Comparison of ENCODE assay signal across 9 cellular contexts in the genomic region with DNA sequence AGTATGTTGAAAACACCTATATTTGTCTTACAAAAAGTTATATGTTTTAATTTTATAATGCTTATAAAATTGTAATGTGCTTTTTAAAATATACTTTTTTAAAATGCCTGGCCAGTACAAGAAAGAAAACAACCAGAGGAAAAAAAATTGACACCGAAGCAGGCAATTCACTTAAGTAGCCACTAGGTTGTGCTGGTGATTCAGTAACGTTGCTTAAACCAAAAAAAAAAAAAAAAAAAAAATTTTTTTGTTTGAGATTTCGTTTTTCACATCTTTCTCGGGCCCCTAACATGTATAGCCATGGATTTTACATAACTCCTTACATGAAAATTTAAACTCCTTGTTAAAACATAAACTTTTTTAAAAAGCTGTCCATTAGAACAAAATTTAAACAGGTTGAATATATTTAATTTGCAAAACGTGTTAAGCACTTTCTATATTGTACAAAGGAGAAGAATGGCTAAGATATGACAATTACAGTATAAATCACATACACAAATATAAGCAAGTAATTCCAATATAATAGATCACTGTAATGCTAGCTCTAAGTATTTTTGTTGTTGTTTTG. TPM values are rescaled to one million over a fixed set of nuclear protein-coding genes. Genes with fewer than 3 reads are reported as not detected.
DNase-seq lines count a peak whose midpoint lies in the region; ATAC-seq and TF ChIP-seq lines count a peak whose summit lies in the region.
"Had no signal": no experiment of that assay in that cellular context is flagged by ENCODE, and none has a peak within 500 bp of the region (broad histone marks: within the 10 kb centered on the region; RNA-seq: fewer than 3 reads in every experiment).

No MANE protein-coding gene starts in this region.

- TF ChIP-seq CTCF in DND-41 (IDR thresholded peaks at IDR 0.05; ENCODE audit: borderline replicate concordance, extremely low read depth, low read length, poor library complexity, severe bottlenecking) = peak; percentile 68
- peak; percentile 57 for TF ChIP-seq CTCF in foreskin fibroblast (IDR thresholded peaks at IDR 0.05; ENCODE audit: low read depth, low read length)
- peak in 2 of 3 experiments; percentile 46 to 50 for TF ChIP-seq CTCF in testis (IDR thresholded peaks at IDR 0.05)

- H3K4me1 ChIP-seq in DND-41 (ENCODE audit: insufficient read depth, low read length) (no peaks in the 10 kb centered on the region), testis (no peaks in the 10 kb centered on the region), aorta (ENCODE audit: control insufficient read depth in 1 of 2, insufficient read depth in 2 of 2, low read length in 2 of 2) (no peaks in the 10 kb centered on the region)

- no peak for TF ChIP-seq POLR2A in testis (IDR thresholded peaks at IDR 0.05)

- H3K27me3 ChIP-seq in DND-41 (ENCODE audit: insufficient read depth, low read length, poor library complexity) = peaks cover 3% of the 10 kb centered on the region
- H3K27me3 ChIP-seq in testis = no peaks in the 10 kb centered on the region
- no peaks in the 10 kb centered on the region for H3K27me3 ChIP-seq in aorta (ENCODE audit: control insufficient read depth in 1 of 2, insufficient read depth in 2 of 2, low read length in 1 of 2)

- H4K20me1 ChIP-seq in DND-41 (ENCODE audit: insufficient read depth, low read length) = no peaks in the 10 kb centered on the region

- DNase-seq in DND-41 (peak; percentile 8), HT1080 (ENCODE audit: low read depth) (peak; percentile 19), SK-MEL-5 (ENCODE audit: low read depth, low spot score) (peak; percentile 43), foreskin fibroblast (peak; percentile 1 to 44), testis (no peak), NCI-H1436 (lab: John Stamatoyannopoulos, UW) (no peak), aorta (no peak)

- no peak overlapping the region for H3K4me2 ChIP-seq in DND-41 (ENCODE audit: insufficient read depth, low read length)

- no peak overlapping the region for H3K4me3 ChIP-seq in DND-41 (ENCODE audit: low read depth in 1 of 2, low read length in 2 of 2)
- H3K4me3 ChIP-seq in foreskin fibroblast (ENCODE audit: low read depth in 1 of 2, low read length in 2 of 2) = no peak overlapping the region
- no peak overlapping the region for H3K4me3 ChIP-seq in testis
- no peak overlapping the region for H3K4me3 ChIP-seq in aorta (ENCODE audit: low read length in 2 of 2)

- H3K9me3 ChIP-seq in DND-41 (ENCODE audit: insufficient read depth, low read length, severe bottlenecking) (no peaks in the 10 kb centered on the region), testis (no peaks in the 10 kb centered on the region), aorta (ENCODE audit: control insufficient read depth, low read length) (no peaks in the 10 kb centered on the region)

- H3K27ac ChIP-seq in DND-41 (ENCODE audit: low read length) (no peak overlapping the region), testis (no peak overlapping the region), aorta (ENCODE audit: low read depth in 1 of 2, low read length in 2 of 2) (no peak overlapping the region)

- WGBS in testis, 2 donors = 7 to 21% methylated on average over 5 of the region's 5 CpGs
- WGBS in aorta, 2 donors = 17 to 19% methylated on average over 5 of the region's 5 CpGs

- intact Hi-C loops in testis (cut with DNase I; ENCODE audit: low total_unique reads) = no loop called here
- intact Hi-C loops in aorta (cut with DNase I) = loop anchor here in 1 of 2 donors (10.0 kb wide), 2 partner anchors 169 to 459 kb away; no protein-coding TSS in a partner anchor

- H3K9ac ChIP-seq in DND-41 (ENCODE audit: low read depth, low read length) = no peak overlapping the region

- H2AFZ ChIP-seq in DND-41 (ENCODE audit: low read depth, low read length) = no peak overlapping the region

- no peak for ATAC-seq in DND-41 (ENCODE audit: insufficient read depth, low read depth)
- ATAC-seq in aorta (ENCODE audit: low FRiP score) = no peak
- ATAC-seq in HG03521 (IDR thresholded peaks at IDR 0.05; ENCODE audit: unreplicated experiment) = no peak
- ATAC-seq: naive thymus-derived CD4-positive, alpha-beta T cell had no signal

- in situ Hi-C loops in SK-MEL-5 (cut with HindIII; ENCODE audit: low pct_unique_long_range_greater_than_20kb, low sequenced_read_pairs) = no loop called here

- H3K79me2 ChIP-seq in DND-41 (ENCODE audit: insufficient read depth, low read length) = no peaks in the 10 kb centered on the region

- H3K36me3 ChIP-seq in DND-41 (ENCODE audit: insufficient read depth, low read length) (no peaks in the 10 kb centered on the region), testis (ENCODE audit: low read depth, missing control alignments) (no peaks in the 10 kb centered on the region), aorta (ENCODE audit: control insufficient read depth in 1 of 2, insufficient read depth in 2 of 2, low read length in 1 of 2) (no peaks in the 10 kb centered on the region)

RNA-seq across cellular contexts. Expression of a gene that starts 9.2 kb away (rescaled TPM):
- total RNA-seq in HT1080 (2014; rRNA removed; shearing (Covaris generic)) = not detected in 2 replicates
- not detected in 2 replicates for polyA plus RNA-seq in HT1080 (2015; cell fraction: cytosol; rRNA removed)
- not detected in 2 replicates for polyA plus RNA-seq in HT1080 (2015; cell fraction: nucleus; rRNA removed)
- not detected in 2 replicates for total RNA-seq in SK-MEL-5 (2014; rRNA removed; shearing (Covaris generic))
- polyA plus RNA-seq in SK-MEL-5 (2015; cell fraction: cytosol; rRNA removed) = not detected in 2 replicates
- polyA plus RNA-seq in SK-MEL-5 (2015; cell fraction: nucleus; rRNA removed) = not detected in 2 replicates
- total RNA-seq in testis (not detected), aorta (not detected)
- polyA plus RNA-seq in testis (ENCODE audit: insufficient read depth, low read depth, low replicate concordance) (not detected), aorta (not detected)
- total RNA-seq: naive thymus-derived CD4-positive, alpha-beta T cell had no signal
- polyA plus RNA-seq: naive thymus-derived CD4-positive, alpha-beta T cell had no signal

RNA-seq across cellular contexts. Expression of a gene that starts 16.6 kb away (rescaled TPM):
- not detected in 2 replicates for total RNA-seq in HT1080 (2014; rRNA removed; shearing (Covaris generic))
- polyA plus RNA-seq in HT1080 (2015; cell fraction: cytosol; rRNA removed) = not detected in 2 replicates
- not detected in 2 replicates for polyA plus RNA-seq in HT1080 (2015; cell fraction: nucleus; rRNA removed)
- total RNA-seq in SK-MEL-5 (2014; rRNA removed; shearing (Covaris generic)) = not detected in 2 replicates
- not detected in 2 replicates for polyA plus RNA-seq in SK-MEL-5 (2015; cell fraction: cytosol; rRNA removed)
- not detected in 2 replicates for polyA plus RNA-seq in SK-MEL-5 (2015; cell fraction: nucleus; rRNA removed)
- total RNA-seq in testis = not detected
- 0.53 TPM for polyA plus RNA-seq in testis (ENCODE audit: insufficient read depth, low read depth, low replicate concordance)
- total RNA-seq in aorta = not detected
- not detected for polyA plus RNA-seq in aorta
- total RNA-seq: naive thymus-derived CD4-positive, alpha-beta T cell had no signal
- polyA plus RNA-seq: naive thymus-derived CD4-positive, alpha-beta T cell had no signal

RNA-seq across cellular contexts. Expression of a gene that starts 30.1 kb away (rescaled TPM):
- not detected in 2 replicates for total RNA-seq in HT1080 (2014; rRNA removed; shearing (Covaris generic))
- not detected in 2 replicates for polyA plus RNA-seq in HT1080 (2015; cell fraction: cytosol; rRNA removed)
- not detected in 2 replicates for polyA plus RNA-seq in HT1080 (2015; cell fraction: nucleus; rRNA removed)
- total RNA-seq in SK-MEL-5 (2014; rRNA removed; shearing (Covaris generic)) = not detected in 2 replicates
- not detected in 2 replicates for polyA plus RNA-seq in SK-MEL-5 (2015; cell fraction: cytosol; rRNA removed)
- polyA plus RNA-seq in SK-MEL-5 (2015; cell fraction: nucleus; rRNA removed) = not detected in 2 replicates
- total RNA-seq in testis (not detected), aorta (not detected)
- polyA plus RNA-seq in testis (ENCODE audit: insufficient read depth, low read depth, low replicate concordance) (not detected), aorta (not detected)
- total RNA-seq: naive thymus-derived CD4-positive, alpha-beta T cell had no signal
- polyA plus RNA-seq: naive thymus-derived CD4-positive, alpha-beta T cell had no signal

RNA-seq across cellular contexts. Expression of a gene that starts 31.1 kb away (rescaled TPM):
- total RNA-seq in HT1080 (2014; rRNA removed; shearing (Covaris generic)) = not detected in 2 replicates
- polyA plus RNA-seq in HT1080 (2015; cell fraction: cytosol; rRNA removed) = not detected in 2 replicates
- not detected in 2 replicates for polyA plus RNA-seq in HT1080 (2015; cell fraction: nucleus; rRNA removed)
- not detected in 2 replicates for total RNA-seq in SK-MEL-5 (2014; rRNA removed; shearing (Covaris generic))
- not detected in 2 replicates for polyA plus RNA-seq in SK-MEL-5 (2015; cell fraction: cytosol; rRNA removed)
- not detected in 2 replicates for polyA plus RNA-seq in SK-MEL-5 (2015; cell fraction: nucleus; rRNA removed)
- not detected for total RNA-seq in testis
- polyA plus RNA-seq in testis (ENCODE audit: insufficient read depth, low read depth, low replicate concordance) = 1.0 TPM
- not detected for total RNA-seq in aorta
- not detected for polyA plus RNA-seq in aorta
- total RNA-seq: naive thymus-derived CD4-positive, alpha-beta T cell had no signal
- polyA plus RNA-seq: naive thymus-derived CD4-positive, alpha-beta T cell had no signal

Comparison
In these comparisons a context has a peak if more than half of its experiments do, and no peak if none do; other contexts are left out.
1. DNase-seq: peak in DND-41 (single experiment), HT1080 (single experiment), SK-MEL-5 (single experiment) and foreskin fibroblast (2 of 2); none in testis (single experiment), NCI-H1436 (single experiment) and aorta (0 of 2).
2. Peak in every context shown above with its lines, with median percentiles within 50 percentile points of each other: CTCF ChIP-seq.